In genomic region chr7:36236073-36236472, GRCh38 we compare ENCODE assay signal across 26 cellular contexts.
"Had no signal": no experiment of that assay in that cellular context is flagged by ENCODE, and none has a peak within 500 bp of the region (broad histone marks: within the 10 kb centered on the region; RNA-seq: fewer than 3 reads in every experiment).

No MANE protein-coding gene starts in this region.

- DNase-seq: activated CD4-positive, alpha-beta T cell treated with anti-CD3 and anti-CD28 coated beads for 36 hours; activated CD4-positive, CD25-positive, alpha-beta regulatory T cell; activated CD8-positive, alpha-beta memory T cell treated with anti-CD3 and anti-CD28 coated beads, Interleukin-2, amount 10 ng/mL, durations not matched to agents 7 days and 5 days; activated CD8-positive, alpha-beta T cell treated with anti-CD3 and anti-CD28 coated beads, Interleukin-2, amount 10 ng/mL, durations not matched to agents 7 days and 5 days; activated T-cell treated with anti-CD3 and anti-CD28 coated beads, Interleukin-2, amount 50 U/mL, for 48 hours; anterior cingulate cortex; cerebellar nuclear complex; colonic mucosa; dorsolateral prefrontal cortex; effector memory CD4-positive, alpha-beta T cell; erythroblast; head of caudate nucleus; hypothalamus; naive B cell; nephron progenitor cell; psoas muscle; SK-N-SH; stimulated activated CD4-positive, alpha-beta T cell treated with anti-CD3 and anti-CD28 coated beads, Interleukin-15, amount 100 ng/mL, for 24 hours; stimulated activated naive CD4-positive, alpha-beta T cell; T-helper 17 cell; transverse colon had no signal

- H3K27ac ChIP-seq: colonic mucosa, dorsolateral prefrontal cortex, ovary, psoas muscle, suprapubic skin, transverse colon had no signal

- H3K27me3 ChIP-seq: colonic mucosa, dorsolateral prefrontal cortex, gastroesophageal sphincter, ovary, suprapubic skin, transverse colon had no signal

- H3K4me3 ChIP-seq: colonic mucosa, dorsolateral prefrontal cortex, ovary, psoas muscle, suprapubic skin, transverse colon had no signal

- ATAC-seq: activated CD4-positive, alpha-beta T cell treated with anti-CD3 and anti-CD28 coated beads for 36 hours; activated CD8-positive, alpha-beta memory T cell treated with anti-CD3 and anti-CD28 coated beads, Interleukin-2, amount 10 ng/mL, durations not matched to agents 7 days and 5 days; activated CD8-positive, alpha-beta T cell treated with anti-CD3 and anti-CD28 coated beads, Interleukin-2, amount 10 ng/mL, durations not matched to agents 7 days and 5 days; gastroesophageal sphincter; psoas muscle; T-helper 17 cell had no signal

- H3K9ac ChIP-seq: SK-N-SH had no signal

- H3K4me1 ChIP-seq: colonic mucosa, suprapubic skin had no signal

- H3K9me3 ChIP-seq: colonic mucosa, gastroesophageal sphincter, ovary, psoas muscle, SK-N-SH, suprapubic skin, transverse colon had no signal

- FAIRE-seq: bronchial epithelial cell, urothelium cell line had no signal

- H3K36me3 ChIP-seq: colonic mucosa, ovary had no signal

- H3K4me2 ChIP-seq: SK-N-SH had no signal
